11 cellular contexts compared by ENCODE assay signal in genomic region chr18:12639990-12640880, GRCh38. TPM values are rescaled to one million over a fixed set of nuclear protein-coding genes. Genes with fewer than 3 reads are reported as not detected.
DNase-seq lines count a peak whose midpoint lies in the region; ATAC-seq, FAIRE-seq and TF ChIP-seq lines count a peak whose summit lies in the region.
"Had no signal": no experiment of that assay in that cellular context is flagged by ENCODE, and none has a peak within 500 bp of the region (broad histone marks: within the 10 kb centered on the region; RNA-seq: fewer than 3 reads in every experiment).

No MANE protein-coding gene starts in this region.

- no peaks in the 10 kb centered on the region for H3K36me3 ChIP-seq in adipocyte (ENCODE audit: control insufficient read depth, insufficient read depth, low read length, severe bottlenecking)
- no peaks in the 10 kb centered on the region for H3K36me3 ChIP-seq in gastroesophageal sphincter
- no peaks in the 10 kb centered on the region for H3K36me3 ChIP-seq in psoas muscle (ENCODE audit: insufficient read depth in 1 of 2, low read depth in 1 of 2)
- no peaks in the 10 kb centered on the region for H3K36me3 ChIP-seq in prostate gland

- TF ChIP-seq EP300 in gastroesophageal sphincter (IDR thresholded peaks at IDR 0.05): no peak

- TF ChIP-seq POLR2A in H54 (IDR thresholded peaks at IDR 0.05; ENCODE audit: low read depth, low read length) (no peak), gastroesophageal sphincter (IDR thresholded peaks at IDR 0.05) (no peak), prostate gland (IDR thresholded peaks at IDR 0.05) (no peak)

- no peak overlapping the region for H3K9ac ChIP-seq in adipocyte (ENCODE audit: low read length)

- 31 to 51% methylated on average over 5 of the region's 5 CpGs for WGBS in gastroesophageal sphincter (ENCODE audit: low coverage in 1 of 2), 2 donors
- WGBS in psoas muscle, 3 donors: 79 to 92% (median 91%) methylated on average over 5 of the region's 5 CpGs
- WGBS in prostate gland: 63% methylated on average over 5 of the region's 5 CpGs

- TF ChIP-seq CTCF in gastroesophageal sphincter (IDR thresholded peaks at IDR 0.05): peak in 1 of 4 experiments; percentile 7
- no peak for TF ChIP-seq CTCF in psoas muscle (IDR thresholded peaks at IDR 0.05)
- TF ChIP-seq CTCF in prostate gland (IDR thresholded peaks at IDR 0.05): no peak

- ATAC-seq in gastroesophageal sphincter: no peak
- peak; percentile 70 to 86 (median 81) for ATAC-seq in psoas muscle
- ATAC-seq: body of pancreas had no signal

- FAIRE-seq in H54 (lab: Jason Lieb, UNC) (peak; percentile 99), GM19239 (lab: Jason Lieb, UNC) (no peak)

- peak overlapping the region in 3 of 4 donors; percentile 2 to 28 (median 7) for H3K27ac ChIP-seq in gastroesophageal sphincter
- peak overlapping the region; percentile 53 for H3K27ac ChIP-seq in psoas muscle
- no peak overlapping the region for H3K27ac ChIP-seq in prostate gland
- H3K27ac ChIP-seq: body of pancreas had no signal

- H3K9me3 ChIP-seq in adipocyte (ENCODE audit: control insufficient read depth, low read length) (no peaks in the 10 kb centered on the region), gastroesophageal sphincter (no peaks in the 10 kb centered on the region), psoas muscle (no peaks in the 10 kb centered on the region), prostate gland (no peaks in the 10 kb centered on the region)
- H3K9me3 ChIP-seq: body of pancreas had no signal

- H3K4me3 ChIP-seq in adipocyte (ENCODE audit: low read length) (no peak overlapping the region), gastroesophageal sphincter (no peak overlapping the region), psoas muscle (no peak overlapping the region), prostate gland (no peak overlapping the region)
- H3K4me3 ChIP-seq: body of pancreas had no signal

- H3K4me1 ChIP-seq in adipocyte (ENCODE audit: control insufficient read depth, insufficient read depth, low read length): peaks cover 40% of the 10 kb centered on the region
- H3K4me1 ChIP-seq in gastroesophageal sphincter: peaks cover 4 to 34% (median 14%) of the 10 kb centered on the region in 3 donors
- peaks cover 22% of the 10 kb centered on the region for H3K4me1 ChIP-seq in psoas muscle
- no peaks in the 10 kb centered on the region for H3K4me1 ChIP-seq in prostate gland (replicated peaks)

- intact Hi-C loops in psoas muscle (cut with DNase I) (loop anchor here in 1 of 2 donors (10.0 kb wide), 1 partner anchor 55 kb away; no protein-coding TSS in a partner anchor), prostate gland (cut with DNase I) (no loop called here)

- peak; percentile 17 for DNase-seq in H54 (ENCODE audit: insufficient read length, low spot score)
- peak; percentile 69 for DNase-seq in adipocyte (ENCODE audit: low read depth)
- no peak for DNase-seq in psoas muscle
- no peak for DNase-seq in GM19239 (ENCODE audit: insufficient read length, low spot score)
- no peak for DNase-seq in prostate gland (ENCODE audit: low spot score)
- no peak for DNase-seq in iPS-NIHi7 (ENCODE audit: extremely low spot score)
- DNase-seq in NCI-H1436 (lab: John Stamatoyannopoulos, UW): no peak
- DNase-seq: activated CD4-positive, CD25-positive, alpha-beta regulatory T cell treated with anti-CD3 and anti-CD28 coated beads, Interleukin-2, amount 50 U/mL, for 72 hours; body of pancreas; GF-D8 had no signal

- H3K27me3 ChIP-seq in adipocyte (replicated peaks; ENCODE audit: control insufficient read depth, insufficient read depth, low read length) (no peaks in the 10 kb centered on the region), gastroesophageal sphincter (no peaks in the 10 kb centered on the region), psoas muscle (ENCODE audit: insufficient read depth in 3 of 3, low read length in 2 of 3) (no peaks in the 10 kb centered on the region), prostate gland (replicated peaks; ENCODE audit: insufficient read depth) (no peaks in the 10 kb centered on the region)
- H3K27me3 ChIP-seq: body of pancreas had no signal

RNA-seq across cellular contexts. Expression of gene SPIRE1, which starts 17.7 kb away (rescaled TPM):
- total RNA-seq in gastroesophageal sphincter (10 to 100 TPM; 37.4 to 50.8 (median 43.0) TPM), psoas muscle (10 to 100 TPM; 36.6 to 82.3 (median 41.9) TPM), prostate gland (10 to 100 TPM; 21.9 to 23.6 TPM)
- polyA plus RNA-seq in psoas muscle: 10 to 100 TPM; 15.5 to 59.9 (median 22.1) TPM

Comparison
In these comparisons a context has a peak if more than half of its experiments do, and no peak if none do; other contexts are left out.
1. DNase-seq: peak in H54 (single experiment) and adipocyte (single experiment); none in psoas muscle (0 of 2), GM19239 (single experiment), prostate gland (single experiment), iPS-NIHi7 (single experiment) and NCI-H1436 (single experiment).
2. H3K27ac ChIP-seq: peak in gastroesophageal sphincter (3 of 4) and psoas muscle (single experiment); none in prostate gland (0 of 2).